Comparison of ENCODE assay signal across 29 cellular contexts in the genomic region with DNA sequence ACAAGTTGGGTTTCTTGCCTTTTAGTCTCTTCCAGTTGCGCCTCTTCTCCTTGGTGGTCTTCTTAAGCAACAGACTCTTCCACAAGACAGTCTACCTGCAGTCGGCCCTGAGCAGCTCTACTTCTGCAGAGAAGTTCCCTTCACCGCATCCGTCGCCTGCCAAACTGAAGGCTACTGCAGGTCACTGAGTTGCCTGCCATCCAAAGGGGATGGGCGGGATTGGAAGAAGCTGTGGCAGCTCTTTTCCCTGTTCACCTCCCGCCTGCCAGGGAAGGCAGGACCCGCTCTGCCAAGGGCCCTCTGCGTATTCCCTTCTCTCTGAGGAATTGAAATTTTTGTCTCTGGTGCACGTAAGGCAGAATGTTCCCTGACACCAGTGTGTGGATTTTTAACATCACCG.
"Had no signal": no experiment of that assay in that cellular context is flagged by ENCODE, and none has a peak within 500 bp of the region (broad histone marks: within the 10 kb centered on the region; RNA-seq: fewer than 3 reads in every experiment).

No MANE protein-coding gene starts in this region.

- H3K27me3 ChIP-seq: colonic mucosa, esophagus muscularis mucosa, foreskin keratinocyte, gastroesophageal sphincter, neural progenitor cell, right lobe of liver, tibial nerve, upper lobe of right lung, uterus had no signal

- H3K36me3 ChIP-seq: uterus had no signal

- H3K9me3 Mint-ChIP-seq: central memory CD8-positive, alpha-beta T cell; dendritic cell treated with granulocyte-macrophage colony-stimulating factor and Interleukin-4, amounts not matched to agents 40 ng/mL and 50 ng/mL, for 4 days; endodermal cell; immature natural killer cell; mesothelial cell of epicardium; naive thymus-derived CD4-positive, alpha-beta T cell; neural progenitor cell had no signal

- H3K4me2 ChIP-seq: neural progenitor cell had no signal

- ATAC-seq: foreskin keratinocyte; gastroesophageal sphincter; left colon; left ventricle myocardium superior; naive thymus-derived CD4-positive, alpha-beta T cell; right lobe of liver; upper lobe of right lung had no signal

- H2AFZ ChIP-seq: neural progenitor cell had no signal

- H3K9me3 ChIP-seq: colonic mucosa, esophagus muscularis mucosa, gastroesophageal sphincter, right lobe of liver, thoracic aorta, tibial nerve, upper lobe of right lung, uterus had no signal

- H3K27ac ChIP-seq: colonic mucosa, esophagus muscularis mucosa, foreskin keratinocyte, gastroesophageal sphincter, neural progenitor cell, right lobe of liver, thoracic aorta, tibial nerve, upper lobe of right lung, uterus had no signal

- H3K4me1 Mint-ChIP-seq: central memory CD8-positive, alpha-beta T cell; immature natural killer cell had no signal

- H3K9ac ChIP-seq: neural progenitor cell had no signal

- H3K27me3 Mint-ChIP-seq: central memory CD8-positive, alpha-beta T cell; dendritic cell treated with granulocyte-macrophage colony-stimulating factor and Interleukin-4, amounts not matched to agents 40 ng/mL and 50 ng/mL, for 4 days; naive thymus-derived CD4-positive, alpha-beta T cell had no signal

- H3K27ac Mint-ChIP-seq: dendritic cell treated with granulocyte-macrophage colony-stimulating factor and Interleukin-4, amounts not matched to agents 40 ng/mL and 50 ng/mL, for 4 days; endodermal cell; mesothelial cell of epicardium; nephron; neural progenitor cell had no signal

- H3K4me3 Mint-ChIP-seq: central memory CD8-positive, alpha-beta T cell; dendritic cell treated with granulocyte-macrophage colony-stimulating factor and Interleukin-4, amounts not matched to agents 40 ng/mL and 50 ng/mL, for 4 days; endodermal cell; immature natural killer cell; mesothelial cell of epicardium; naive thymus-derived CD4-positive, alpha-beta T cell; nephron; neural progenitor cell had no signal

- H3K4me1 ChIP-seq: colonic mucosa, esophagus muscularis mucosa, gastroesophageal sphincter, right lobe of liver, tibial nerve, upper lobe of right lung, uterus had no signal

- DNase-seq: colonic mucosa; effector CD8-positive, alpha-beta T cell; endodermal cell; foreskin keratinocyte; glutamatergic neuron; immature natural killer cell; islet precursor cell; kidney glomerular epithelial cell; left colon; left ventricle myocardium superior; mesenchymal stem cell; naive thymus-derived CD4-positive, alpha-beta T cell; right lobe of liver; small intestine; stimulated activated CD4-positive, alpha-beta T cell treated with anti-CD3 and anti-CD28 coated beads, Interleukin-15, amount 100 ng/mL, for 24 hours; stimulated activated CD4-positive, alpha-beta T cell treated with anti-CD3 and anti-CD28 coated beads, Interleukin-2, amount 100 ng/mL, for 48 hours; stimulated activated naive CD4-positive, alpha-beta T cell; upper lobe of right lung; uterus had no signal

- H3K4me3 ChIP-seq: colonic mucosa, esophagus muscularis mucosa, gastroesophageal sphincter, lung, neural progenitor cell, right lobe of liver, thoracic aorta, tibial nerve, upper lobe of right lung, uterus had no signal
